In the genomic region with DNA sequence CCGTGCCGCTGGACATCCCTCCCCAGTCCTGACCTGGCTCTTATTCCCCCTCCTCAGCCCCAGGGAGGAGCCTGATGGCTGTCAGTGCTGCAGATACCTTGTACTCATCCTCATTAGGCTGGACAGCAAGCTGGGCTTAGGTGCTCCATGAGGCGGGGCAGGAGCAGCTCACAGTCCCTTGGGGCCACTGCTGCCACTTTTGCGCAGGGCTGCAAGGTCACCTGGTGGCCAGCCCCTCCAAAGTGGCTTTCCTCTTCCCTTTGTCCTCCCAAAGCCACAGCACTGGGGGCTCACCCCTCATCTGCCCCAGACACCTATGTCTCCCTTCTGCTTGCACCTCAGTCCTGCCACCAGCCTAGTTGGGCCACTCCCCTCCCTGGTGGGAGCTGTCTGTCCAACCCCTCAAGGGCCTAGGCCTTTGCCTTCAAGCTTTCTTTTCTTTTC, we compare ENCODE assay signal across 17 cellular contexts.
DNase-seq lines count a peak whose midpoint lies in the region; ATAC-seq and TF ChIP-seq lines count a peak whose summit lies in the region.
"Had no signal": no experiment of that assay in that cellular context is flagged by ENCODE, and none has a peak within 500 bp of the region (broad histone marks: within the 10 kb centered on the region; RNA-seq: fewer than 3 reads in every experiment).

No MANE protein-coding gene starts in this region.

- WGBS in endodermal cell (ENCODE audit: insufficient coverage in 1 of 2, insufficient read length in 1 of 2), 2 experiments, result 86 to 90% methylated on average over 3 to 4 of the region's 4 CpGs

- no peak overlapping the region for H3K4me3 ChIP-seq in colonic mucosa
- H3K4me3 ChIP-seq in endodermal cell (ENCODE audit: low read length), result no peak overlapping the region
- H3K4me3 ChIP-seq: A549 had no signal

- H3K27ac Mint-ChIP-seq in endodermal cell (no peak overlapping the region), osteocyte (ENCODE audit: unreplicated experiment) (no peak overlapping the region), type B pancreatic cell (no peak overlapping the region)
- H3K27ac Mint-ChIP-seq: CD14-positive monocyte; CD8-positive, alpha-beta T cell; HFFc6 had no signal

- H3K4me1 ChIP-seq in colonic mucosa, result no peaks in the 10 kb centered on the region
- H3K4me1 ChIP-seq in endodermal cell (ENCODE audit: control insufficient read depth, insufficient read depth, low read length), result peaks cover 14% of the 10 kb centered on the region

- H3K4me1 Mint-ChIP-seq in endodermal cell (peaks cover 19% of the 10 kb centered on the region), osteocyte (ENCODE audit: unreplicated experiment) (peaks cover 7% of the 10 kb centered on the region), type B pancreatic cell (ENCODE audit: unreplicated experiment) (peaks cover 6% of the 10 kb centered on the region)
- H3K4me1 Mint-ChIP-seq: CD14-positive monocyte had no signal

- DNase-seq in colonic mucosa (peak; percentile 6), endodermal cell (peak; percentile 40), osteocyte (ENCODE audit: extremely low spot score, unreplicated experiment) (peak; percentile 59), type B pancreatic cell (ENCODE audit: extremely low spot score, unreplicated experiment) (peak; percentile 62), NCI-H510A (lab: John Stamatoyannopoulos, UW) (no peak), RKO (ENCODE audit: low spot score) (no peak)
- DNase-seq: COR-L47, DMS153, DMS79 treated with DMSO at 0.1 percent for 48 hours, GDM1, HCEC 1CT, HFFc6 had no signal

- peaks cover 45% of the 10 kb centered on the region for H3K27me3 Mint-ChIP-seq in endodermal cell (ENCODE audit: insufficient read depth)
- H3K27me3 Mint-ChIP-seq in osteocyte (ENCODE audit: unreplicated experiment), result peaks cover 4% of the 10 kb centered on the region
- H3K27me3 Mint-ChIP-seq in type B pancreatic cell, result peaks cover 14% of the 10 kb centered on the region

- H3K9me3 Mint-ChIP-seq in endodermal cell (peaks cover 7% of the 10 kb centered on the region), osteocyte (ENCODE audit: unreplicated experiment) (no peaks in the 10 kb centered on the region), type B pancreatic cell (no peaks in the 10 kb centered on the region)
- H3K9me3 Mint-ChIP-seq: CD8-positive, alpha-beta T cell had no signal

- no peak overlapping the region for H3K27ac ChIP-seq in colonic mucosa
- H3K27ac ChIP-seq in endodermal cell (ENCODE audit: low read depth, low read length), result no peak overlapping the region
- H3K27ac ChIP-seq: A549, HL-60 had no signal

- H3K27me3 ChIP-seq in colonic mucosa, result peaks cover 20% of the 10 kb centered on the region
- H3K27me3 ChIP-seq in endodermal cell (ENCODE audit: control insufficient read depth, insufficient read depth, low read length, poor library complexity, severe bottlenecking), result peaks cover 13% of the 10 kb centered on the region

- intact Hi-C loops in colonic mucosa (cut with DNase I), result no loop called here

- H3K36me3 Mint-ChIP-seq in endodermal cell (ENCODE audit: low read depth) (peaks cover 13% of the 10 kb centered on the region), osteocyte (ENCODE audit: unreplicated experiment) (no peaks in the 10 kb centered on the region), type B pancreatic cell (peaks cover 3% of the 10 kb centered on the region)
- H3K36me3 Mint-ChIP-seq: CD14-positive monocyte; CD8-positive, alpha-beta T cell had no signal

- H3K9ac ChIP-seq in colonic mucosa (ENCODE audit: low read depth in 2 of 2, low read length in 2 of 2) (no peak overlapping the region), endodermal cell (ENCODE audit: extremely low read depth, low read length, poor library complexity, severe bottlenecking) (no peak overlapping the region)

- H3K9me3 ChIP-seq in colonic mucosa, result no peaks in the 10 kb centered on the region
- peaks cover 6% of the 10 kb centered on the region for H3K9me3 ChIP-seq in endodermal cell (ENCODE audit: control insufficient read depth, low read length)

- H3K4me3 Mint-ChIP-seq in endodermal cell (no peak overlapping the region), osteocyte (ENCODE audit: unreplicated experiment) (no peak overlapping the region), type B pancreatic cell (no peak overlapping the region)
- H3K4me3 Mint-ChIP-seq: CD14-positive monocyte; CD8-positive, alpha-beta T cell; HFFc6 had no signal

- H3K36me3 ChIP-seq in colonic mucosa (no peaks in the 10 kb centered on the region), endodermal cell (ENCODE audit: control insufficient read depth, insufficient read depth, low read length) (no peaks in the 10 kb centered on the region)

- TF ChIP-seq CTCF in colonic mucosa (IDR thresholded peaks at IDR 0.05) (no peak), endodermal cell (conservative IDR thresholded peaks at IDR 0.05) (no peak), osteocyte (IDR thresholded peaks at IDR 0.05) (no peak), type B pancreatic cell (conservative IDR thresholded peaks at IDR 0.05) (no peak)

- ATAC-seq in GM21447 (IDR thresholded peaks at IDR 0.05; ENCODE audit: unreplicated experiment), result no peak
- ATAC-seq: CD8-positive, alpha-beta T cell had no signal

Comparison
In these comparisons a context has a peak if more than half of its experiments do, and no peak if none do; other contexts are left out.
1. DNase-seq: peak in colonic mucosa (single experiment), endodermal cell (single experiment), osteocyte (single experiment) and type B pancreatic cell (single experiment); none in NCI-H510A (single experiment) and RKO (single experiment).